In the genomic region with DNA sequence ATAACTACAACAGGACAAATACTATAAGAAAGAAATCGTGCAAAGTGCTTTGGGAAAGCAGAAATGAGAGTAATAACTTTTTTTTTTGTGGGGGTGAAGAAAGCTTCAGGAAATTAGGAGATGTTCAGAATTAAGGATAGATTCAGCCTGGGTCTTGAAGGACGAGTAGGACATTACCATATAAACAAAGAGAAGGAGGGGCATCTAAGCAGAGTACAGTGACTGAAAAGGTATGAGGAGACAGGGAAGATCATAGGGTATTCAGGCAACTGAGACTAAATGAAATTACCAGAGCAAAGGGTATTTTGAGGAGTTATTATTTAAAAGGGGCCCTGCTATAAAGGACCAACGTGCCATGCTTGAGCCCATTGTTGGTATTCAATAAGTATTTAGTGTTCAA, we compare ENCODE assay signal across 1 cellular context.
TF ChIP-seq lines count a peak whose summit lies in the region.

No MANE protein-coding gene starts in this region.

TF ChIP-seq in WTC11, 78 proteins besides CTCF, POLR2A, EP300 and RAD21 (continued from another document):
- TF ChIP-seq AFF4 (CRISPR knock-in tag; IDR thresholded peaks at IDR 0.05; ENCODE audit: borderline replicate concordance) = no peak
